ENCODE assay signal across 8 cellular contexts in the genomic region with DNA sequence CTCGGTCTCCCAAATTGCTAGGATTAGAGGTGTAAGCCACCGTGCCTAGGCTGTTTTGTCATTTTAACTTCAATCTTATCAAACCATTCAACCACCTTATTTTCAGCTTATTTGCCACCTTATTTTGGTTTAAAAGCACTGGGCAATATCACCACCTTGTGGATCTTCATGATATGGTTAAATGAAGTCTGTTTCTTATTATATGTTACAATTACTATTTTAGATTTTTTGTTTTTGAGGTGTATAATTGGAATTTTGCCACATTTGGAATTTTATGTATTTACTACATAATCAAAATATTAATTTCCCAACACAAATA. TPM values are rescaled to one million over a fixed set of nuclear protein-coding genes. Genes with fewer than 3 reads are reported as not detected.
DNase-seq lines count a peak whose midpoint lies in the region; ATAC-seq and TF ChIP-seq lines count a peak whose summit lies in the region.

No MANE protein-coding gene starts in this region.

- H3K56ac ChIP-seq in H9 (ENCODE audit: insufficient read length, low read depth, low read length): no peak overlapping the region

- H4K91ac ChIP-seq in H9 (ENCODE audit: insufficient read length, low read depth, low read length): no peak overlapping the region

- no peak overlapping the region for H2BK5ac ChIP-seq in H9 (ENCODE audit: insufficient read length, low read length)

- CTCF ChIA-PET in Panc1 (lab: Charles Lee): interaction anchor here (0.7 kb wide), 1 partner anchor 66 kb away, joined by 6 read pairs; no protein-coding TSS in a partner anchor
- CTCF ChIA-PET in naive thymus-derived CD4-positive, alpha-beta T cell (lab: Charles Lee): no interaction called here

- TF ChIP-seq CTCF in 22Rv1 (IDR thresholded peaks at IDR 0.05) (peak; percentile 42), H9 (conservative IDR thresholded peaks at IDR 0.05) (peak; percentile 69), Panc1 (IDR thresholded peaks at IDR 0.05) (peak; percentile 59), fibroblast of villous mesenchyme (IDR thresholded peaks at IDR 0.05; ENCODE audit: insufficient read depth, low read depth, low read length) (peak; percentile 51)

- H3K79me2 ChIP-seq in H9 (ENCODE audit: insufficient read depth, low read length): no peaks in the 10 kb centered on the region

- H2BK12ac ChIP-seq in H9 (ENCODE audit: insufficient read length, low read depth, low read length): no peak overlapping the region

- H2AK5ac ChIP-seq in H9 (ENCODE audit: insufficient read length, low read length): no peak overlapping the region

- no peak overlapping the region for H3K4me2 ChIP-seq in H9 (ENCODE audit: insufficient read depth, insufficient read length, low read length)

- no peak for DNase-seq in H9
- DNase-seq in Panc1 (ENCODE audit: low read depth, low spot score): no peak
- DNase-seq in fibroblast of villous mesenchyme (ENCODE audit: low read depth): peak; percentile 53
- no peak for DNase-seq in middle frontal gyrus (ENCODE audit: extremely low spot score, low spot score)
- no peak for DNase-seq in effector CD8-positive, alpha-beta T cell (lab: John Stamatoyannopoulos, UW)
- DNase-seq in naive thymus-derived CD4-positive, alpha-beta T cell: no peak
- no peak for DNase-seq in GOT3 (lab: John Stamatoyannopoulos, UW)

- WGBS in H9 (ENCODE audit: extremely low coverage, insufficient read length, low lambda C conversion rate): no CpG with 5 or more reads among the region's 2 CpGs

- H3K9me3 Mint-ChIP-seq in H9: no peaks in the 10 kb centered on the region
- no peaks in the 10 kb centered on the region for H3K9me3 Mint-ChIP-seq in naive thymus-derived CD4-positive, alpha-beta T cell

- H3K27ac Mint-ChIP-seq in H9: no peak overlapping the region
- no peak overlapping the region for H3K27ac Mint-ChIP-seq in naive thymus-derived CD4-positive, alpha-beta T cell

- no peak overlapping the region for H2BK20ac ChIP-seq in H9 (ENCODE audit: low read depth, low read length, poor library complexity, severe bottlenecking)

- no peak overlapping the region for H3K4ac ChIP-seq in H9 (ENCODE audit: low read depth, low read length)

- no peaks in the 10 kb centered on the region for H3K27me3 Mint-ChIP-seq in H9 (ENCODE audit: low read depth)
- no peaks in the 10 kb centered on the region for H3K27me3 Mint-ChIP-seq in naive thymus-derived CD4-positive, alpha-beta T cell

- no peaks in the 10 kb centered on the region for H3K79me1 ChIP-seq in H9 (ENCODE audit: insufficient read depth, low read depth, low read length, poor library complexity, severe bottlenecking)

- peak; percentile 63; the same call in 1 of the 2 replicates for ATAC-seq in Panc1
- ATAC-seq in naive thymus-derived CD4-positive, alpha-beta T cell: no peak

- no peak overlapping the region for H3K4me3 Mint-ChIP-seq in H9
- no peak overlapping the region for H3K4me3 Mint-ChIP-seq in naive thymus-derived CD4-positive, alpha-beta T cell

- H3K36me3 Mint-ChIP-seq in H9 (ENCODE audit: insufficient read depth in 1 of 3, low read depth in 3 of 3): no peaks in the 10 kb centered on the region
- no peaks in the 10 kb centered on the region for H3K36me3 Mint-ChIP-seq in naive thymus-derived CD4-positive, alpha-beta T cell

- H3K14ac ChIP-seq in H9 (ENCODE audit: insufficient read depth, low read length): no peak overlapping the region

- POLR2A ChIA-PET in Panc1 (lab: Charles Lee): no interaction called here
- POLR2A ChIA-PET in naive thymus-derived CD4-positive, alpha-beta T cell (lab: Charles Lee): no interaction called here

- no peaks in the 10 kb centered on the region for H3K4me1 Mint-ChIP-seq in H9
- no peaks in the 10 kb centered on the region for H3K4me1 Mint-ChIP-seq in naive thymus-derived CD4-positive, alpha-beta T cell

- H3K23me2 ChIP-seq in H9 (ENCODE audit: insufficient read length, low read depth, low read length, poor library complexity, severe bottlenecking): no peaks in the 10 kb centered on the region

- in situ Hi-C loops in Panc1 (cut with HindIII; ENCODE audit: low pct_unique_long_range_greater_than_20kb, low sequenced_read_pairs): no loop called here

- H3K27me3 ChIP-seq in H9 (ENCODE audit: insufficient read depth, low read length): no peaks in the 10 kb centered on the region
- no peaks in the 10 kb centered on the region for H3K27me3 ChIP-seq in Panc1 (ENCODE audit: control insufficient read depth, insufficient read depth, low read length)
- no peaks in the 10 kb centered on the region for H3K27me3 ChIP-seq in naive thymus-derived CD4-positive, alpha-beta T cell (ENCODE audit: control insufficient read depth in 2 of 2, insufficient read depth in 2 of 2, low read length in 2 of 2)

- no peak overlapping the region for H4K8ac ChIP-seq in H9 (replicated peaks; ENCODE audit: insufficient read length, low read depth, low read length)

- H3K27ac ChIP-seq in 22Rv1: no peak overlapping the region
- H3K27ac ChIP-seq in H9 (ENCODE audit: insufficient read length, low read depth, low read length): no peak overlapping the region
- H3K27ac ChIP-seq in Panc1 (ENCODE audit: low read length): no peak overlapping the region
- H3K27ac ChIP-seq in naive thymus-derived CD4-positive, alpha-beta T cell (ENCODE audit: low read depth, low read length): no peak overlapping the region

- no peak overlapping the region for H3K18ac ChIP-seq in H9 (ENCODE audit: insufficient read length, low read depth, low read length)

- no peak overlapping the region for H2BK15ac ChIP-seq in H9 (ENCODE audit: low read depth, low read length)

- no peaks in the 10 kb centered on the region for H3K9me3 ChIP-seq in H9 (ENCODE audit: control insufficient read depth, low read depth, low read length)
- H3K9me3 ChIP-seq in Panc1 (ENCODE audit: control insufficient read depth, insufficient read depth, low read depth, low read length): no peaks in the 10 kb centered on the region
- no peaks in the 10 kb centered on the region for H3K9me3 ChIP-seq in naive thymus-derived CD4-positive, alpha-beta T cell (ENCODE audit: control insufficient read depth in 2 of 3, low read length in 3 of 3)

- H2AFZ ChIP-seq in H9 (ENCODE audit: low read length): peak overlapping the region; percentile 56

- BruUV-seq in Panc1 (replicated peaks; lab: Mats Ljungman, UMichigan): no TSS peak

- no peak overlapping the region for H4K5ac ChIP-seq in H9 (ENCODE audit: insufficient read length, low read depth, low read length)

- no peaks in the 10 kb centered on the region for H4K20me1 ChIP-seq in H9 (ENCODE audit: control insufficient read depth, insufficient read depth, insufficient read length)

- no peak overlapping the region for H3T11ph ChIP-seq in H9 (ENCODE audit: low read length)

- H3K4me3 ChIP-seq in Panc1 (ENCODE audit: low read depth in 2 of 2, low read length in 2 of 2) (no peak overlapping the region), fibroblast of villous mesenchyme (ENCODE audit: low read depth, low read length) (no peak overlapping the region)
- no peak overlapping the region for H3K4me3 ChIP-seq in naive thymus-derived CD4-positive, alpha-beta T cell (ENCODE audit: low read length)

- H3K9ac ChIP-seq in H9 (ENCODE audit: extremely low read depth, insufficient read length, low read length): no peak overlapping the region

- H3K4me1 ChIP-seq in H9 (ENCODE audit: insufficient read depth, low read length) (no peaks in the 10 kb centered on the region), Panc1 (ENCODE audit: control insufficient read depth, insufficient read depth, low read length) (no peaks in the 10 kb centered on the region)
- no peaks in the 10 kb centered on the region for H3K4me1 ChIP-seq in naive thymus-derived CD4-positive, alpha-beta T cell (ENCODE audit: control insufficient read depth in 2 of 2, insufficient read depth in 2 of 2, low read length in 2 of 2)

- H3K36me3 ChIP-seq in Panc1 (ENCODE audit: control insufficient read depth, insufficient read depth, low read length): no peaks in the 10 kb centered on the region
- H3K36me3 ChIP-seq in naive thymus-derived CD4-positive, alpha-beta T cell (ENCODE audit: control insufficient read depth in 2 of 3, insufficient read depth in 3 of 3, low read length in 3 of 3): no peaks in the 10 kb centered on the region

- intact Hi-C loops in Panc1 (cut with micrococcal nuclease; ENCODE audit: unreplicated experiment): loop anchor here (2.0 to 5.0 kb wide), 2 partner anchors 59 to 242 kb away; no protein-coding TSS in a partner anchor
- intact Hi-C loops in naive thymus-derived CD4-positive, alpha-beta T cell (cut with micrococcal nuclease): no loop called here

- no peak overlapping the region for H3K23ac ChIP-seq in H9 (ENCODE audit: insufficient read length, low read depth, low read length)

- H2BK120ac ChIP-seq in H9 (ENCODE audit: low read depth, low read length, poor library complexity, severe bottlenecking): no peak overlapping the region

RNA-seq across cellular contexts. Expression of gene SCN9A, which starts 43.8 kb away (rescaled TPM):
- 1.1 and 1.3 TPM in 2 replicates for total RNA-seq in H9 (2021)
- total RNA-seq in Panc1 (2021; ENCODE audit: unreplicated experiment): 0.10 TPM
- polyA plus RNA-seq in Panc1 (2012; ENCODE audit: insufficient read length): not detected
- 43.5 and 72.1 TPM in 2 replicates for total RNA-seq in fibroblast of villous mesenchyme
- 1 to 10 TPM in 2 of 5 experiments, under 1 TPM in 2, not detected in 1; 0.13 to 1.8 (median 1.0) TPM for total RNA-seq in naive thymus-derived CD4-positive, alpha-beta T cell
- polyA plus RNA-seq in naive thymus-derived CD4-positive, alpha-beta T cell: under 1 TPM; 0.12 to 0.16 TPM

Comparison
In these comparisons a context has a peak if more than half of its experiments do, and no peak if none do; other contexts are left out.
1. RNA of gene SCN9A, which starts 43.8 kb away (total RNA-seq): 43.5 to 72.1 TPM in fibroblast of villous mesenchyme; 1.1 to 1.3 TPM in H9, 0.13 to 1.8 TPM in naive thymus-derived CD4-positive, alpha-beta T cell and 0.10 TPM in Panc1 (single experiment); every median in the first group is over 10 times any median in the second.
2. Peak in every context shown above with its lines, with median percentiles within 50 percentile points of each other: CTCF ChIP-seq.